Comparison of ENCODE assay signal across 6 cellular contexts in the genomic region with DNA sequence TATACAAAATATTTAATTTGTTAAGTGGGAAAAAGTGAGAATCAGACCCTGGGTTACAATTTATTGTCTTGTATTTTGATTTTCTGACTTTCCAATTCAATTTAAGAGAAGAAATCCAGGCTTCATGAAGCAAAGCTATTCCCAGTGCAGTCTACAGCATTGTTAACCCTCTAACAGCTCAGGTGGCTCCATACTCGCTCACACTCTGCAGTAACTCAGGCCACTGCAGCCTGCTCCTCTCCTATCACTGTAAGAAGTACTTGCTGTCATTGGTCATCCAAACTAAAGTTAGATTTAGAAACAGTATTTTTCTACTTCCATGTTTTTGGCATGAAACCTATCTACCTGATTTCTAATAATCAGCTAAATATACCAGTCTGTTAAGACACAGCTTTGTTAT.
"Had no signal": no experiment of that assay in that cellular context is flagged by ENCODE, and none has a peak within 500 bp of the region (broad histone marks: within the 10 kb centered on the region; RNA-seq: fewer than 3 reads in every experiment).

No MANE protein-coding gene starts in this region.

- H3K9ac ChIP-seq: GM23248 had no signal

- H3K27ac ChIP-seq: GM23248, HL-60 had no signal

- ATAC-seq: HepG2 had no signal

- H3K4me3 ChIP-seq: GM23248 had no signal

- H3K27me3 Mint-ChIP-seq: IgD-negative memory B cell had no signal

- H3K27ac Mint-ChIP-seq: H9, IgD-negative memory B cell had no signal

- DNase-seq: GM23248, H9, HCEC 1CT had no signal

- H3K4me1 Mint-ChIP-seq: H9, IgD-negative memory B cell had no signal

- H3K4me3 Mint-ChIP-seq: H9, IgD-negative memory B cell had no signal

- H3K9me3 Mint-ChIP-seq: H9 had no signal
